In genomic region chr15:43826029-43826507, GRCh38 we compare ENCODE assay signal across 8 cellular contexts. TPM values are rescaled to one million over a fixed set of nuclear protein-coding genes. Genes with fewer than 3 reads are reported as not detected.
DNase-seq lines count a peak whose midpoint lies in the region; ATAC-seq and TF ChIP-seq lines count a peak whose summit lies in the region.

No MANE protein-coding gene starts in this region.

- TF ChIP-seq CTCF in DOHH2 (IDR thresholded peaks at IDR 0.05; ENCODE audit: low read depth, low read length, poor library complexity, severe bottlenecking) (no peak), epithelial cell of esophagus (IDR thresholded peaks at IDR 0.05; ENCODE audit: insufficient read depth, low read depth, low read length, missing control alignments) (no peak), psoas muscle (IDR thresholded peaks at IDR 0.05) (no peak)

- peak overlapping the region; percentile 92 for H3K4me2 ChIP-seq in DOHH2 (ENCODE audit: low read length)

- H3K4me3 ChIP-seq in DOHH2 (ENCODE audit: low read length) (peak overlapping the region; percentile 85), epithelial cell of esophagus (ENCODE audit: low read length) (peak overlapping the region; percentile 57), psoas muscle (peak overlapping the region; percentile 64)

- H3K79me2 ChIP-seq in DOHH2 (ENCODE audit: control insufficient read depth, low read length) = peaks cover 98% of the 10 kb centered on the region

- H3F3A ChIP-seq in DOHH2 (ENCODE audit: control insufficient read depth, insufficient read depth) = peaks cover 17% of the 10 kb centered on the region

- peaks cover 13% of the 10 kb centered on the region; the same call in 1 of the 2 replicates for H4K20me1 ChIP-seq in DOHH2 (ENCODE audit: control insufficient read depth, insufficient read depth, low read depth, low read length)

- ATAC-seq in psoas muscle = no peak
- no peak for ATAC-seq in HG03521 (IDR thresholded peaks at IDR 0.05; ENCODE audit: unreplicated experiment)
- no peak for ATAC-seq in GM18909 (IDR thresholded peaks at IDR 0.05; ENCODE audit: poor library complexity, unreplicated experiment)
- no peak for ATAC-seq in HG03196 (IDR thresholded peaks at IDR 0.05; ENCODE audit: unreplicated experiment)

- H3K9me2 ChIP-seq in DOHH2 (replicated peaks; ENCODE audit: control insufficient read depth, low read length) = no peaks in the 10 kb centered on the region

- H3K4me1 ChIP-seq in DOHH2 (ENCODE audit: control insufficient read depth, low read length) (peaks cover 61% of the 10 kb centered on the region), psoas muscle (peaks cover 20% of the 10 kb centered on the region)

- intact Hi-C loops in psoas muscle (cut with DNase I) = no loop called here

- peaks cover 69% of the 10 kb centered on the region for H3K36me3 ChIP-seq in DOHH2 (ENCODE audit: control insufficient read depth, low read length)
- H3K36me3 ChIP-seq in psoas muscle (ENCODE audit: insufficient read depth in 1 of 2, low read depth in 1 of 2) = no peaks in the 10 kb centered on the region

- no peaks in the 10 kb centered on the region for H3K27me3 ChIP-seq in DOHH2 (ENCODE audit: control insufficient read depth, low read length)
- peaks cover 0 to 20% (median 2%) of the 10 kb centered on the region in 3 donors for H3K27me3 ChIP-seq in psoas muscle (ENCODE audit: insufficient read depth in 3 of 3, low read length in 2 of 3)

- 96% methylated on average over 11 of the region's 11 CpGs for WGBS in psoas muscle, 3 donors

- 0 out of 2 replicates have a peak, but pooled peaks have one; percentile 11 for TF ChIP-seq POLR2A in Raji (IDR thresholded peaks at IDR 0.05; ENCODE audit: insufficient read depth, low read depth, low read length)

- no peaks in the 10 kb centered on the region for H3K9me3 ChIP-seq in DOHH2 (ENCODE audit: control insufficient read depth, insufficient read depth, low read length)
- no peaks in the 10 kb centered on the region for H3K9me3 ChIP-seq in psoas muscle

- peak overlapping the region; percentile 83 for H3K27ac ChIP-seq in DOHH2 (ENCODE audit: low read depth, low read length)
- no peak overlapping the region for H3K27ac ChIP-seq in psoas muscle

- DNase-seq in epithelial cell of esophagus (ENCODE audit: low read depth) (no peak), psoas muscle (no peak), pons (ENCODE audit: low spot score) (no peak)

RNA-seq across cellular contexts. Expression of gene WDR76, which starts 0.7 kb away (rescaled TPM):
- under 1 TPM; 0.47 to 0.88 (median 0.75) TPM for total RNA-seq in psoas muscle
- under 1 TPM; 0.34 to 0.70 (median 0.59) TPM for polyA plus RNA-seq in psoas muscle

RNA-seq across cellular contexts. Expression of gene MFAP1, which starts 1.6 kb away (rescaled TPM):
- total RNA-seq in psoas muscle = 10 to 100 TPM; 18.0 to 21.4 (median 20.7) TPM
- 10 to 100 TPM; 17.2 to 31.4 (median 23.5) TPM for polyA plus RNA-seq in psoas muscle

RNA-seq across cellular contexts. Expression of gene HYPK, which starts 25.7 kb away (rescaled TPM):
- total RNA-seq in psoas muscle = 10 to 100 TPM; 17.7 to 28.0 (median 18.9) TPM
- polyA plus RNA-seq in psoas muscle = 10 to 100 TPM in 2 of 3 donors, under 1 TPM in 1; 0.77 to 36.5 (median 26.4) TPM

RNA-seq across cellular contexts. Expression of gene SERINC4, which starts 26.0 kb away (rescaled TPM):
- under 1 TPM; 0.18 to 0.30 (median 0.21) TPM for total RNA-seq in psoas muscle
- under 1 TPM; 0.15 to 0.93 (median 0.57) TPM for polyA plus RNA-seq in psoas muscle

RNA-seq across cellular contexts. Expression of gene SERF2, which starts 33.9 kb away (rescaled TPM):
- 1,000 to 10,000 TPM in 1 of 4 donors, 100 to 1,000 TPM in 3; 471 to 1,023 (median 623) TPM for total RNA-seq in psoas muscle
- 1,000 to 10,000 TPM; 1,091 to 1,648 (median 1,147) TPM for polyA plus RNA-seq in psoas muscle
